In the genomic region with DNA sequence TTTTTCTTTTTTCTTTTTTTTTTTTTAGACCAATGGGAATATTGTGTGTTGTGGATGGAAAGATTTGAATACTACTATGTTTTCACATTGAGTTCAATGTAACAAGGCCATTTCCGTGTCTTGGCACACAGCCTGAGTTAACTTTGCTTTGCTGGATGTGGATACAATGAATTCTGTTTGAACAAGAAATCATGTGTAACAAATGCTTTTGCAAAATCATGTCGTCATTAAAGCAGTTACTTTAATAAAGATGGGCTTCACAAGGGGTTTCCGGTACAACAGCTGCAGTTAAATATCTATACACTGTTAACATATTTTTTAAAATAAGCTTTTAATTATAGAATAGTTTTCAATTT, we compare ENCODE assay signal across 8 cellular contexts. TPM values are rescaled to one million over a fixed set of nuclear protein-coding genes. Genes with fewer than 3 reads are reported as not detected.
A peak's percentile ranks its signal among the peaks of the same experiment; 100 is the strongest.
DNase-seq lines count a peak whose midpoint lies in the region; ATAC-seq, FAIRE-seq and TF ChIP-seq lines count a peak whose summit lies in the region.

No MANE protein-coding gene starts in this region.

- H3F3A ChIP-seq in smooth muscle cell (ENCODE audit: low read depth), result peaks cover 3% of the 10 kb centered on the region

- peak overlapping the region; percentile 61 for H2AFZ ChIP-seq in smooth muscle cell (ENCODE audit: low read depth)

- FAIRE-seq in endometrium (lab: Jason Lieb, UNC), result peak; percentile 74

- WGBS in smooth muscle cell (ENCODE audit: low lambda C conversion rate), result 84% methylated on average over 3 of the region's 3 CpGs

- DNase-seq in NCI-H1092 treated with DMSO at 0.1 percent for 48 hours (lab: John Stamatoyannopoulos, UW) (peak; percentile 40), smooth muscle cell (lab: John Stamatoyannopoulos, UW; ENCODE audit: unreplicated experiment) (no peak), DMS 273 treated with DMSO at 0.1 percent for 48 hours (lab: John Stamatoyannopoulos, UW) (no peak), ecto neural progenitor cell (ENCODE audit: low spot score) (no peak), RPMI8226 (no peak)

- no peaks in the 10 kb centered on the region for H3K36me3 ChIP-seq in smooth muscle cell (ENCODE audit: low read depth)

- peak overlapping the region; percentile 69 for H3K4me2 ChIP-seq in smooth muscle cell

- H3K9me3 ChIP-seq in smooth muscle cell (replicated peaks; ENCODE audit: low read depth), result no peaks in the 10 kb centered on the region

- H4K20me1 ChIP-seq in smooth muscle cell (ENCODE audit: low read depth), result no peaks in the 10 kb centered on the region

- TF ChIP-seq CTCF in smooth muscle cell (IDR thresholded peaks at IDR 0.05; ENCODE audit: borderline replicate concordance, insufficient read depth, poor library complexity, severe bottlenecking), result no peak

- H3K79me2 ChIP-seq in smooth muscle cell (ENCODE audit: low read depth), result no peaks in the 10 kb centered on the region

- H3K9ac ChIP-seq in smooth muscle cell (ENCODE audit: low read depth), result no peak overlapping the region

- H3K4me3 ChIP-seq in smooth muscle cell, result no peak overlapping the region

- no peaks in the 10 kb centered on the region for H3K27me3 ChIP-seq in smooth muscle cell (ENCODE audit: low read depth)

- peak; percentile 23 for ATAC-seq in GM18870 (IDR thresholded peaks at IDR 0.05; ENCODE audit: unreplicated experiment)
- no peak for ATAC-seq in HG02571 (IDR thresholded peaks at IDR 0.05; ENCODE audit: unreplicated experiment)

- H3K4me1 ChIP-seq in smooth muscle cell (ENCODE audit: low read depth), result peaks cover 17% of the 10 kb centered on the region

- H3K27ac ChIP-seq in smooth muscle cell (ENCODE audit: low read depth), result peak overlapping the region; percentile 70

RNA-seq across cellular contexts. Expression of a gene that starts 13.5 kb away (rescaled TPM):
- total RNA-seq in smooth muscle cell, result 4.6 and 5.0 TPM in 2 replicates
- polyA plus RNA-seq in smooth muscle cell, result 1.0 and 2.7 TPM in 2 replicates

RNA-seq across cellular contexts. Expression of a gene that starts 48.8 kb away (rescaled TPM):
- total RNA-seq in smooth muscle cell, result 52.0 and 57.2 TPM in 2 replicates
- 57.6 and 62.8 TPM in 2 replicates for polyA plus RNA-seq in smooth muscle cell
